ENCODE assay signal across 8 cellular contexts in genomic region chr1:160260436-160261382, GRCh38. TPM values are rescaled to one million over a fixed set of nuclear protein-coding genes. Genes with fewer than 3 reads are reported as not detected.
DNase-seq lines count a peak whose midpoint lies in the region; ATAC-seq and TF ChIP-seq lines count a peak whose summit lies in the region.

No MANE protein-coding gene starts in this region.

- peak overlapping the region; percentile 73 for H3K4me2 ChIP-seq in GM23338

- H3K27ac ChIP-seq in GM23338 (ENCODE audit: low read depth) (peak overlapping the region; percentile 96), SJSA1 (peak overlapping the region; percentile 89), esophagus muscularis mucosa (replicated peaks in 1 of 4) (peak overlapping the region; percentile 96 to 99 (median 98))

- intact Hi-C loops in esophagus muscularis mucosa (cut with DNase I) = no loop called here

- peak overlapping the region; percentile 99 for H3K27ac Mint-ChIP-seq in GM23338

- H3K36me3 ChIP-seq in GM23338 (ENCODE audit: insufficient read depth) = no peaks in the 10 kb centered on the region
- peaks cover 9% of the 10 kb centered on the region for H3K36me3 ChIP-seq in SJSA1
- H3K36me3 ChIP-seq in esophagus muscularis mucosa = no peaks in the 10 kb centered on the region

- H3K9me3 ChIP-seq in SJSA1 (replicated peaks) (no peaks in the 10 kb centered on the region), esophagus muscularis mucosa (no peaks in the 10 kb centered on the region)

- TF ChIP-seq POLR2A in esophagus muscularis mucosa (IDR thresholded peaks at IDR 0.05; ENCODE audit: low read depth) = no peak

- TF ChIP-seq CTCF in GM23338 (conservative IDR thresholded peaks at IDR 0.05; ENCODE audit: low read depth in 2 of 2) = no peak
- TF ChIP-seq CTCF in esophagus muscularis mucosa (IDR thresholded peaks at IDR 0.05) = no peak

- H3K27me3 Mint-ChIP-seq in GM23338 (ENCODE audit: insufficient read depth, low read depth, poor library complexity) = peaks cover 6% of the 10 kb centered on the region

- H3K36me3 Mint-ChIP-seq in GM23338 (ENCODE audit: low read depth) = peaks cover 6% of the 10 kb centered on the region; the same call in 2 of the 3 replicates

- TF ChIP-seq EP300 in esophagus muscularis mucosa (IDR thresholded peaks at IDR 0.05) = no peak

- peaks cover 22% of the 10 kb centered on the region for H3K4me1 Mint-ChIP-seq in GM23338

- H3K4me3 ChIP-seq in GM23338 (peak overlapping the region; percentile 56), SJSA1 (peak overlapping the region; percentile 75), esophagus muscularis mucosa (peak overlapping the region; percentile 81 to 99 (median 86))

- no peaks in the 10 kb centered on the region for H3K27me3 ChIP-seq in GM23338 (ENCODE audit: insufficient read depth)
- no peaks in the 10 kb centered on the region for H3K27me3 ChIP-seq in SJSA1 (replicated peaks)
- no peaks in the 10 kb centered on the region for H3K27me3 ChIP-seq in esophagus muscularis mucosa

- no peaks in the 10 kb centered on the region for H3K9me2 ChIP-seq in GM23338 (ENCODE audit: insufficient read depth)

- WGBS in esophagus muscularis mucosa = 29% methylated on average over 6 of the region's 6 CpGs

- H3F3A ChIP-seq in GM23338 (replicated peaks; ENCODE audit: low read depth) = no peaks in the 10 kb centered on the region

- DNase-seq in AG08396 (ENCODE audit: low spot score) = peak; percentile 50
- peak; percentile 27 for DNase-seq in GM23338 (ENCODE audit: low spot score)
- DNase-seq in SJSA1 (ENCODE audit: low read depth in 1 of 2, low spot score in 2 of 2) = peak; percentile 60 to 87
- no peak for DNase-seq in esophagus muscularis mucosa (ENCODE audit: extremely low spot score)
- peak; percentile 64 for DNase-seq in pons (ENCODE audit: low spot score)

- H3K4me1 ChIP-seq in GM23338 (ENCODE audit: insufficient read depth) (peaks cover 20% of the 10 kb centered on the region), SJSA1 (replicated peaks) (peaks cover 13% of the 10 kb centered on the region), esophagus muscularis mucosa (peaks cover 41 to 62% (median 62%) of the 10 kb centered on the region in 4 donors)

- H3K79me2 ChIP-seq in GM23338 (replicated peaks; ENCODE audit: insufficient read depth) = peaks cover 59% of the 10 kb centered on the region

- no peak overlapping the region for H2AFZ ChIP-seq in GM23338

- H4K20me1 ChIP-seq in GM23338 (replicated peaks; ENCODE audit: insufficient read depth) = no peaks in the 10 kb centered on the region

- H3K4me3 Mint-ChIP-seq in GM23338 = peak overlapping the region; percentile 99

- H3K9me3 Mint-ChIP-seq in GM23338 = no peaks in the 10 kb centered on the region

- no peak for ATAC-seq in GM23338
- no peak for ATAC-seq in esophagus mucosa
- no peak for ATAC-seq in HG03175 (IDR thresholded peaks at IDR 0.05; ENCODE audit: unreplicated experiment)
- no peak for ATAC-seq in HG03520 (IDR thresholded peaks at IDR 0.05; ENCODE audit: unreplicated experiment)

TF ChIP-seq in GM23338, 12 proteins besides CTCF, POLR2A, EP300 and RAD21:
- TF ChIP-seq EZH2phosphoT487 (IDR thresholded peaks at IDR 0.05; ENCODE audit: unreplicated experiment) (no peak), JUNB (IDR thresholded peaks at IDR 0.05; ENCODE audit: unreplicated experiment) (no peak)

RNA-seq across cellular contexts. Expression of gene DCAF8, which starts 1.6 kb away (rescaled TPM):
- total RNA-seq in GM23338 (2014; rRNA removed; shearing (Covaris generic)) = 84.4 and 104 TPM in 2 replicates
- 44.1 and 55.0 TPM in 2 replicates for polyA plus RNA-seq in GM23338 (2016; fragmentation: Nextera tagmentation; extraction: Ambion mirVana)
- total RNA-seq in SJSA1 (2014; rRNA removed; shearing (Covaris generic)) = 37.5 and 45.8 TPM in 2 replicates
- total RNA-seq in esophagus muscularis mucosa (100 to 1,000 TPM; 111 to 191 (median 172) TPM), esophagus mucosa (46.8 TPM)

RNA-seq across cellular contexts. Expression of gene PEX19, which starts 24.2 kb away (rescaled TPM):
- 56.7 and 84.9 TPM in 2 replicates for total RNA-seq in GM23338 (2014; rRNA removed; shearing (Covaris generic))
- 18.4 and 21.8 TPM in 2 replicates for polyA plus RNA-seq in GM23338 (2016; fragmentation: Nextera tagmentation; extraction: Ambion mirVana)
- 51.9 and 61.0 TPM in 2 replicates for total RNA-seq in SJSA1 (2014; rRNA removed; shearing (Covaris generic))
- total RNA-seq in esophagus muscularis mucosa (10 to 100 TPM; 43.6 to 54.2 (median 46.1) TPM), esophagus mucosa (38.8 TPM)

RNA-seq across cellular contexts. Expression of gene PEA15, which starts 55.5 kb away (rescaled TPM):
- 80.8 and 104 TPM in 2 replicates for total RNA-seq in GM23338 (2014; rRNA removed; shearing (Covaris generic))
- 60.3 and 66.6 TPM in 2 replicates for polyA plus RNA-seq in GM23338 (2016; fragmentation: Nextera tagmentation; extraction: Ambion mirVana)
- total RNA-seq in SJSA1 (2014; rRNA removed; shearing (Covaris generic)) = 170 and 321 TPM in 2 replicates
- total RNA-seq in esophagus muscularis mucosa (100 to 1,000 TPM; 161 to 286 (median 239) TPM), esophagus mucosa (107 TPM)
